25 cellular contexts compared by ENCODE assay signal in genomic region chr16:82967424-82967823, GRCh38.
"Had no signal": no experiment of that assay in that cellular context is flagged by ENCODE, and none has a peak within 500 bp of the region (broad histone marks: within the 10 kb centered on the region; RNA-seq: fewer than 3 reads in every experiment).

No MANE protein-coding gene starts in this region.

- H3K9me3 ChIP-seq: colonic mucosa, esophagus muscularis mucosa, esophagus squamous epithelium, gastrocnemius medialis, gastroesophageal sphincter had no signal

- H3K27me3 ChIP-seq: colonic mucosa, dorsolateral prefrontal cortex, esophagus muscularis mucosa, esophagus squamous epithelium, foreskin keratinocyte, gastrocnemius medialis, gastroesophageal sphincter, heart left ventricle, heart right ventricle had no signal

- ATAC-seq: effector memory CD8-positive, alpha-beta T cell; esophagus mucosa; foreskin keratinocyte; gastrocnemius medialis; gastroesophageal sphincter; heart left ventricle; heart right ventricle had no signal

- H3K4me1 ChIP-seq: colonic mucosa, esophagus muscularis mucosa, esophagus squamous epithelium, foreskin keratinocyte, gastrocnemius medialis, gastroesophageal sphincter, heart left ventricle had no signal

- H3K36me3 ChIP-seq: colonic mucosa, esophagus muscularis mucosa, esophagus squamous epithelium, gastrocnemius medialis, gastroesophageal sphincter, heart left ventricle, heart right ventricle had no signal

- H3K27me3 Mint-ChIP-seq: effector memory CD8-positive, alpha-beta T cell had no signal

- H3K27ac ChIP-seq: colonic mucosa, coronary artery, dorsolateral prefrontal cortex, epithelial cell of prostate, esophagus muscularis mucosa, esophagus squamous epithelium, foreskin keratinocyte, gastrocnemius medialis, gastroesophageal sphincter, heart left ventricle, heart right ventricle had no signal

- DNase-seq: colonic mucosa; cortex of kidney; dermis blood vessel endothelial cell; dorsolateral prefrontal cortex; effector CD4-positive, alpha-beta T cell; effector CD8-positive, alpha-beta T cell; effector memory CD4-positive, alpha-beta T cell; effector memory CD8-positive, alpha-beta T cell; endodermal cell; erythroblast; esophagus squamous epithelium; foreskin fibroblast; foreskin keratinocyte; foreskin melanocyte; gastrocnemius medialis; glutamatergic neuron; head of caudate nucleus; heart left ventricle; heart right ventricle had no signal

- H3K9me3 Mint-ChIP-seq: effector memory CD8-positive, alpha-beta T cell had no signal

- H3K27ac Mint-ChIP-seq: dendritic cell treated with granulocyte-macrophage colony-stimulating factor and Interleukin-4, amounts not matched to agents 40 ng/mL and 50 ng/mL, for 4 days; effector memory CD8-positive, alpha-beta T cell; endodermal cell had no signal

- H3K4me3 Mint-ChIP-seq: dendritic cell treated with granulocyte-macrophage colony-stimulating factor and Interleukin-4, amounts not matched to agents 40 ng/mL and 50 ng/mL, for 4 days; effector memory CD8-positive, alpha-beta T cell; endodermal cell had no signal

- H3K4me3 ChIP-seq: colonic mucosa, coronary artery, dorsolateral prefrontal cortex, esophagus muscularis mucosa, esophagus squamous epithelium, gastrocnemius medialis, gastroesophageal sphincter, heart left ventricle, heart right ventricle had no signal
